ENCODE assay signal across 12 cellular contexts in genomic region chr1:88079036-88079435, GRCh38.
DNase-seq lines count a peak whose midpoint lies in the region; ATAC-seq, FAIRE-seq and TF ChIP-seq lines count a peak whose summit lies in the region.
"Had no signal": no experiment of that assay in that cellular context is flagged by ENCODE, and none has a peak within 500 bp of the region (broad histone marks: within the 10 kb centered on the region; RNA-seq: fewer than 3 reads in every experiment).

No MANE protein-coding gene starts in this region.

- CTCF ChIA-PET in endothelial cell of umbilical vein (lab: Charles Lee) = interaction anchor here (0.6 to 1.6 kb wide), 12 partner anchors 10 to 787 kb away, joined by 3 to 5 read pairs (median 3); no protein-coding TSS in a partner anchor

- no peaks in the 10 kb centered on the region for H3K9me3 ChIP-seq in endothelial cell of umbilical vein (replicated peaks; ENCODE audit: control insufficient read depth, insufficient read depth, low read length)
- no peaks in the 10 kb centered on the region for H3K9me3 ChIP-seq in gastrocnemius medialis
- H3K9me3 ChIP-seq: pancreas, vagina had no signal

- H3K36me3 ChIP-seq in endothelial cell of umbilical vein (ENCODE audit: control insufficient read depth in 2 of 2, extremely low read depth in 1 of 2, insufficient read depth in 2 of 2, low read length in 2 of 2) = no peaks in the 10 kb centered on the region
- H3K36me3 ChIP-seq in gastrocnemius medialis = no peaks in the 10 kb centered on the region
- H3K36me3 ChIP-seq: pancreas, vagina had no signal

- no peaks in the 10 kb centered on the region for H3K79me2 ChIP-seq in endothelial cell of umbilical vein (ENCODE audit: control insufficient read depth, insufficient read depth, low read length)

- in situ Hi-C loops in gastrocnemius medialis (cut with MboI; ENCODE audit: low sequenced_read_pairs in 4 of 4) = no loop called here

- TF ChIP-seq POLR2A in endothelial cell of umbilical vein (IDR thresholded peaks at IDR 0.05; ENCODE audit: low read depth, low read length) (no peak), gastrocnemius medialis (IDR thresholded peaks at IDR 0.05) (no peak)

- H3K9me1 ChIP-seq in endothelial cell of umbilical vein (replicated peaks; ENCODE audit: control insufficient read depth, extremely low read depth, insufficient read depth, low read length) = no peaks in the 10 kb centered on the region

- dilution Hi-C loops in endothelial cell of umbilical vein (cut with MboI; ENCODE audit: extremely low pct_ligation_motif_present, low sequenced_read_pairs) = no loop called here

- H3K4me1 ChIP-seq in endothelial cell of umbilical vein (ENCODE audit: control insufficient read depth, extremely low read depth, insufficient read depth, low read length) = no peaks in the 10 kb centered on the region
- no peaks in the 10 kb centered on the region for H3K4me1 ChIP-seq in gastrocnemius medialis
- H3K4me1 ChIP-seq: pancreas, vagina had no signal

- H2AFZ ChIP-seq in endothelial cell of umbilical vein (ENCODE audit: low read depth, low read length) = no peak overlapping the region

- H3K9ac ChIP-seq in endothelial cell of umbilical vein (replicated peaks; ENCODE audit: extremely low read depth, insufficient read depth, low read length) = no peak overlapping the region

- no peak for FAIRE-seq in endothelial cell of umbilical vein (lab: Jason Lieb, UNC)
- FAIRE-seq: pancreas had no signal

- TF ChIP-seq CTCF in endothelial cell of umbilical vein (IDR thresholded peaks at IDR 0.05; ENCODE audit: extremely low read depth in 1 of 2, insufficient read depth in 1 of 2, low read depth in 1 of 2, low read length in 2 of 2) (peak; percentile 39 to 44), gastrocnemius medialis (IDR thresholded peaks at IDR 0.05 in 4 of 5, conservative IDR thresholded peaks at IDR 0.05 in 1 of 5) (peak in 1 of 5 experiments; percentile 26)

- H4K20me1 ChIP-seq in endothelial cell of umbilical vein (replicated peaks; ENCODE audit: control insufficient read depth, extremely low read depth, insufficient read depth, low read length) = no peaks in the 10 kb centered on the region

- H3K27me3 ChIP-seq in endothelial cell of umbilical vein (ENCODE audit: control insufficient read depth in 2 of 2, insufficient read depth in 2 of 2, low read length in 2 of 2) (peaks cover 0 to 1% of the 10 kb centered on the region in 2 experiments), gastrocnemius medialis (no peaks in the 10 kb centered on the region)
- H3K27me3 ChIP-seq: pancreas, vagina had no signal

- no peak overlapping the region for H3K4me3 ChIP-seq in endothelial cell of umbilical vein (replicated peaks in 1 of 3; ENCODE audit: insufficient read depth in 1 of 3, low read depth in 1 of 3, low read length in 3 of 3)
- no peak overlapping the region for H3K4me3 ChIP-seq in gastrocnemius medialis
- H3K4me3 ChIP-seq: pancreas, vagina had no signal

- H3K4me2 ChIP-seq in endothelial cell of umbilical vein (ENCODE audit: insufficient read depth, low read length) = no peak overlapping the region

- DNase-seq in NCI-H345 (lab: John Stamatoyannopoulos, UW) (peak; percentile 1), NCI-H345 treated with DMSO at 0.1 percent for 48 hours (lab: John Stamatoyannopoulos, UW; ENCODE audit: unreplicated experiment) (no peak), NCI-H69 (lab: John Stamatoyannopoulos, UW) (peak; percentile 34), endothelial cell of umbilical vein (ENCODE audit: low read depth, low spot score) (peak; percentile 8), retina (peak; percentile 16), NCI-H1092 (lab: John Stamatoyannopoulos, UW) (no peak), gastrocnemius medialis (no peak)
- DNase-seq: pancreas, T-helper 2 cell had no signal

- BruUV-seq in endothelial cell of umbilical vein (replicated peaks; lab: Mats Ljungman, UMichigan) = no TSS peak

- ATAC-seq in HG03095 (IDR thresholded peaks at IDR 0.05; ENCODE audit: unreplicated experiment) (no peak), gastrocnemius medialis (no peak)
- ATAC-seq: pancreas had no signal

- POLR2A ChIA-PET in endothelial cell of umbilical vein (lab: Charles Lee) = no interaction called here

- no peak overlapping the region for H3K27ac ChIP-seq in endothelial cell of umbilical vein (ENCODE audit: insufficient read depth, low read depth, low read length)
- no peak overlapping the region for H3K27ac ChIP-seq in gastrocnemius medialis
- H3K27ac ChIP-seq: HL-60, pancreas, vagina had no signal

- intact Hi-C loops in endothelial cell of umbilical vein (cut with micrococcal nuclease) = loop anchor here (1.0 to 5.0 kb wide), 3 partner anchors 783 to 947 kb away; no protein-coding TSS in a partner anchor
- intact Hi-C loops in gastrocnemius medialis (cut with DNase I; ENCODE audit: low total_unique reads) = no loop called here

TF ChIP-seq in endothelial cell of umbilical vein, 7 proteins besides CTCF, POLR2A, EP300 and RAD21:
- TF ChIP-seq, protein P1, sequence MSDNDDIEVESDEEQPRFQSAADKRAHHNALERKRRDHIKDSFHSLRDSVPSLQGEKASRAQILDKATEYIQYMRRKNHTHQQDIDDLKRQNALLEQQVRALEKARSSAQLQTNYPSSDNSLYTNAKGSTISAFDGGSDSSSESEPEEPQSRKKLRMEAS (IDR thresholded peaks at IDR 0.05; ENCODE audit: insufficient read depth, insufficient read length) = no peak
- TF ChIP-seq POLR2AphosphoS5 (IDR thresholded peaks at IDR 0.05; ENCODE audit: insufficient read depth, low read depth, low read length) = no peak
- TF ChIP-seq JUN (IDR thresholded peaks at IDR 0.05; ENCODE audit: borderline replicate concordance, insufficient read depth, insufficient read length, low read depth) = no peak
- TF ChIP-seq EZH2 (IDR thresholded peaks at IDR 0.05; ENCODE audit: borderline replicate concordance, low read depth, low read length, severe bottlenecking) = no peak
- no peak for TF ChIP-seq FOS (IDR thresholded peaks at IDR 0.05; ENCODE audit: borderline replicate concordance, insufficient read depth, low read length)
- no peak for TF ChIP-seq GATA2 (IDR thresholded peaks at IDR 0.05; ENCODE audit: insufficient read depth, insufficient read length, low read depth, low read length)

Comparison
In these comparisons a context has a peak if more than half of its experiments do, and no peak if none do; other contexts are left out.
1. DNase-seq: peak in NCI-H345 (single experiment), NCI-H69 (single experiment), endothelial cell of umbilical vein (single experiment) and retina (single experiment); none in NCI-H345 treated with DMSO at 0.1 percent for 48 hours (single experiment), NCI-H1092 (single experiment) and gastrocnemius medialis (0 of 2).